In the genomic region with DNA sequence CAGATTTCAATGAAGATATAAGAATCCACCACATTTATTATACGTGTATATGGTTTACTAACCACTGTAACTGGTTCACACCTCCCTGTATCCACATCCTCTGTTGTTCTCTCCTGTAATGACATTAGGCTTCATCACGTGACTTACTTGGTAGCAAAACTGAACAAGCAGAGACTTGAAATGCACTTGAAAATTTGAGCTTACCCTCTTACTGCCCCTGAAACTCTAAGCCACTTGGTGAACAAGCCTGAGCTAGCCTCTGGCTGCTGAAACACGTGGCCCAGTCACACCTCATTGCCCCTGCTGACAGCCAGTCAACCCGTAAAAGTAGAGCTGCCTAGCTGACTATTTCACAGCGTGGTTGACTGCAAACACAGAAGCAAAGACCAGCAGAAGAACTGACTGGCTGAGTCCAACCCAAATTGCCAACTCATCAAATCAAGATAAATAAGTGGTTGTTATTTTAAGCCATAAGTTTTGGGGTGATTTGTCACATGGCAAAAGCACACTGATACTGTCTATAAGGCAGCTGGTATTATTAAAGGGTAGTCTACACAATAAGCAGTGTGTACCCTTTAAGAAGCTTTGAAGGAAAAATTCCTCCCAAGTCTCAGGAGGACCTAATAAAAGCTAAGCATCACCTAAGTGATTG, we compare ENCODE assay signal across 8 cellular contexts.
DNase-seq lines count a peak whose midpoint lies in the region; ATAC-seq and TF ChIP-seq lines count a peak whose summit lies in the region.

No MANE protein-coding gene starts in this region.

- DNase-seq in activated gamma-delta T cell treated with Interleukin-2 at 50 U/mL for 16 hours (peak; percentile 5), activated gamma-delta T cell (lab: John Stamatoyannopoulos, UW) (no peak), NCI-H2196 (lab: John Stamatoyannopoulos, UW; ENCODE audit: unreplicated experiment) (peak; percentile 94), foreskin keratinocyte (peak; percentile 96 to 97), iPS-NIHi7 (ENCODE audit: extremely low spot score) (no peak), SKM-1 (lab: John Stamatoyannopoulos, UW; ENCODE audit: unreplicated experiment) (no peak), NCI-H2227 treated with DMSO at 0.1 percent for 48 hours (lab: John Stamatoyannopoulos, UW) (no peak)

- H3K27me3 ChIP-seq in foreskin keratinocyte, result no peaks in the 10 kb centered on the region

- no peak for TF ChIP-seq CTCF in foreskin keratinocyte (conservative IDR thresholded peaks at IDR 0.05)

- peak; percentile 99 for ATAC-seq in HG03025 (IDR thresholded peaks at IDR 0.05; ENCODE audit: low FRiP score, unreplicated experiment)
- ATAC-seq in foreskin keratinocyte, result peak; percentile 100

- no peaks in the 10 kb centered on the region for H3K4me1 ChIP-seq in foreskin keratinocyte

- peak overlapping the region; percentile 7 for H3K27ac ChIP-seq in foreskin keratinocyte

Comparison
In these comparisons a context has a peak if more than half of its experiments do, and no peak if none do; other contexts are left out.
1. DNase-seq: peak in activated gamma-delta T cell treated with Interleukin-2 at 50 U/mL for 16 hours (single experiment), NCI-H2196 (single experiment) and foreskin keratinocyte (2 of 2); none in activated gamma-delta T cell (single experiment), iPS-NIHi7 (single experiment), SKM-1 (single experiment) and NCI-H2227 treated with DMSO at 0.1 percent for 48 hours (single experiment).